ENCODE assay signal across 11 cellular contexts in genomic region chr3:172131746-172132145, GRCh38.
DNase-seq lines count a peak whose midpoint lies in the region; ATAC-seq, FAIRE-seq and TF ChIP-seq lines count a peak whose summit lies in the region.
"Had no signal": no experiment of that assay in that cellular context is flagged by ENCODE, and none has a peak within 500 bp of the region (broad histone marks: within the 10 kb centered on the region; RNA-seq: fewer than 3 reads in every experiment).

No MANE protein-coding gene starts in this region.

- H3K27ac Mint-ChIP-seq in CD4-positive, CD25-positive, alpha-beta regulatory T cell, result peak overlapping the region in 1 of 3 donors; percentile 74
- H3K27ac Mint-ChIP-seq in MCF 10A (ENCODE audit: low read depth, unreplicated experiment), result peak overlapping the region; percentile 70
- peak overlapping the region; percentile 98 to 99 for H3K27ac Mint-ChIP-seq in natural killer cell treated with Interleukin-12 subunit alpha and Interleukin-12 subunit beta and Interleukin-15 and Interleukin-18, amount 100 ng/mL, for 72 hours

- no peak for ATAC-seq in CD4-positive, CD25-positive, alpha-beta regulatory T cell (ENCODE audit: low read depth in 2 of 2)
- ATAC-seq in IMR-90 (ENCODE audit: low read depth) (no peak), HG03354 (IDR thresholded peaks at IDR 0.05; ENCODE audit: poor library complexity, severe bottlenecking, unreplicated experiment) (no peak)
- no peak for ATAC-seq in natural killer cell treated with Interleukin-12 subunit alpha and Interleukin-12 subunit beta and Interleukin-15 and Interleukin-18, amount 100 ng/mL, for 72 hours

- H3K27ac ChIP-seq in CD4-positive, CD25-positive, alpha-beta regulatory T cell (ENCODE audit: insufficient read depth, low read length, poor library complexity, severe bottlenecking), result peak overlapping the region; percentile 44
- H3K27ac ChIP-seq in IMR-90 (ENCODE audit: insufficient read depth, low read length), result no peak overlapping the region
- peak overlapping the region in 1 of 2 donors; percentile 10 for H3K27ac ChIP-seq in small intestine (ENCODE audit: low read depth in 1 of 2, low read length in 1 of 2)

- H3K56ac ChIP-seq in IMR-90 (ENCODE audit: extremely low read depth, insufficient read depth, low read length), result no peak overlapping the region

- intact Hi-C loops in IMR-90 (cut with micrococcal nuclease) (no loop called here), MCF 10A (cut with micrococcal nuclease) (loop anchor here (5.0 kb wide), 1 partner anchor 91 kb away; no protein-coding TSS in a partner anchor)

- peaks cover 39 to 68% (median 58%) of the 10 kb centered on the region in 4 donors for H3K4me1 Mint-ChIP-seq in CD4-positive, CD25-positive, alpha-beta regulatory T cell
- peaks cover 41% of the 10 kb centered on the region for H3K4me1 Mint-ChIP-seq in MCF 10A (ENCODE audit: insufficient read depth, unreplicated experiment)
- H3K4me1 Mint-ChIP-seq in natural killer cell treated with Interleukin-12 subunit alpha and Interleukin-12 subunit beta and Interleukin-15 and Interleukin-18, amount 100 ng/mL, for 72 hours (ENCODE audit: low read depth in 2 of 2), result peaks cover 69 to 80% of the 10 kb centered on the region in 2 donors

- peaks cover 58% of the 10 kb centered on the region for H4K20me1 ChIP-seq in IMR-90 (ENCODE audit: insufficient read depth, low read length)

- H3K36me3 Mint-ChIP-seq in CD4-positive, CD25-positive, alpha-beta regulatory T cell, result peaks cover 28% of the 10 kb centered on the region
- H3K36me3 Mint-ChIP-seq in MCF 10A (ENCODE audit: insufficient read depth, unreplicated experiment), result peaks cover 71% of the 10 kb centered on the region
- H3K36me3 Mint-ChIP-seq in natural killer cell treated with Interleukin-12 subunit alpha and Interleukin-12 subunit beta and Interleukin-15 and Interleukin-18, amount 100 ng/mL, for 72 hours, result peaks cover 27% of the 10 kb centered on the region

- H4K91ac ChIP-seq in IMR-90 (ENCODE audit: insufficient read depth, low read depth, low read length), result no peak overlapping the region; the same call in 1 of the 2 replicates

- 100% methylated on average over 1 of the region's 1 CpG; no CpG with 5 or more reads in 1 of the 2 experiments for WGBS in IMR-90 (ENCODE audit: extremely low coverage in 2 of 2, insufficient read length in 1 of 2), 2 experiments
- 3 to 66% (median 24%) methylated on average over 1 of the region's 1 CpG for WGBS in small intestine, 3 donors

- H3K18ac ChIP-seq in IMR-90 (ENCODE audit: low read depth, low read length), result peak overlapping the region; percentile 73; the same call in 1 of the 2 replicates

- H3K27me3 Mint-ChIP-seq in CD4-positive, CD25-positive, alpha-beta regulatory T cell, result no peaks in the 10 kb centered on the region
- H3K27me3 Mint-ChIP-seq in MCF 10A (ENCODE audit: insufficient read depth, unreplicated experiment), result no peaks in the 10 kb centered on the region
- no peaks in the 10 kb centered on the region for H3K27me3 Mint-ChIP-seq in natural killer cell treated with Interleukin-12 subunit alpha and Interleukin-12 subunit beta and Interleukin-15 and Interleukin-18, amount 100 ng/mL, for 72 hours

- H2AFZ ChIP-seq in IMR-90 (replicated peaks; ENCODE audit: low read length, poor library complexity), result no peak overlapping the region

- POLR2A ChIA-PET in IMR-90 (lab: Charles Lee; ENCODE audit: unreplicated experiment) (no interaction called here), MCF 10A (lab: Yijun Ruan, JAX) (interaction anchor here (1.7 to 13.1 kb wide), 6 partner anchors 9 to 201 kb away, joined by 4 to 139 read pairs (median 30); no protein-coding TSS in a partner anchor)

- no peak for FAIRE-seq in small intestine (lab: Jason Lieb, UNC)

- H3K4me2 ChIP-seq in IMR-90 (ENCODE audit: low read depth, low read length), result no peak overlapping the region

- H3K79me1 ChIP-seq in IMR-90 (ENCODE audit: low read depth in 1 of 2, low read length in 2 of 2), result peaks cover 34 to 77% of the 10 kb centered on the region in 2 experiments

- peaks cover 45% of the 10 kb centered on the region for H3K4me1 ChIP-seq in CD4-positive, CD25-positive, alpha-beta regulatory T cell (ENCODE audit: control insufficient read depth, insufficient read depth, low read length, poor library complexity, severe bottlenecking)
- H3K4me1 ChIP-seq in IMR-90 (ENCODE audit: control insufficient read depth, insufficient read depth, low read length) (peaks cover 30% of the 10 kb centered on the region), small intestine (ENCODE audit: control insufficient read depth in 2 of 2, insufficient read depth in 1 of 2, low read depth in 1 of 2, low read length in 1 of 2) (peaks cover 4 to 37% of the 10 kb centered on the region in 2 donors)

- CTCF ChIA-PET in IMR-90 (lab: Yijun Ruan, JAX), result interaction anchor here (0.8 kb wide), 1 partner anchor 518 kb away, joined by 3 read pairs; no protein-coding TSS in a partner anchor
- CTCF ChIA-PET in MCF 10A (lab: Yijun Ruan, JAX), result interaction anchor here (0.9 to 1.3 kb wide), 3 partner anchors 8 to 201 kb away, joined by 3 read pairs; no protein-coding TSS in a partner anchor

- peak overlapping the region; percentile 76; the same call in 1 of the 3 replicates for H2BK15ac ChIP-seq in IMR-90 (ENCODE audit: low read depth, low read length)

- dilution Hi-C loops in IMR-90 (cut with HindIII; ENCODE audit: low sequenced_read_pairs, unreplicated experiment), result no loop called here

- no peaks in the 10 kb centered on the region for H3K36me3 ChIP-seq in CD4-positive, CD25-positive, alpha-beta regulatory T cell (ENCODE audit: control insufficient read depth, insufficient read depth, low read length)
- peaks cover 9% of the 10 kb centered on the region for H3K36me3 ChIP-seq in IMR-90 (ENCODE audit: control insufficient read depth, insufficient read depth, low read length)
- no peaks in the 10 kb centered on the region for H3K36me3 ChIP-seq in small intestine (ENCODE audit: control insufficient read depth in 2 of 2, insufficient read depth in 2 of 2, low read length in 2 of 2)

- no peaks in the 10 kb centered on the region for H3K27me3 ChIP-seq in CD4-positive, CD25-positive, alpha-beta regulatory T cell (ENCODE audit: control insufficient read depth, insufficient read depth, low read length)
- H3K27me3 ChIP-seq in IMR-90 (ENCODE audit: control insufficient read depth, insufficient read depth, low read length), result no peaks in the 10 kb centered on the region
- H3K27me3 ChIP-seq in small intestine (ENCODE audit: control insufficient read depth in 2 of 2, insufficient read depth in 2 of 2, low read length in 2 of 2), result no peaks in the 10 kb centered on the region

- H3K4ac ChIP-seq in IMR-90 (ENCODE audit: low read depth, low read length), result peak overlapping the region; percentile 15; the same call in 1 of the 2 replicates

- 0 out of 2 replicates have a peak overlapping the region, but pooled peaks have one; percentile 51 for H3K14ac ChIP-seq in IMR-90 (replicated peaks; ENCODE audit: low read depth, low read length)

- H4K8ac ChIP-seq in IMR-90 (ENCODE audit: low read depth in 2 of 2, low read length in 2 of 2), result peak overlapping the region in 1 of 2 experiments; percentile 63; a peak in 1 of 4 replicates

- H4K5ac ChIP-seq in IMR-90 (ENCODE audit: low read depth, low read length), result peak overlapping the region; percentile 51; the same call in 1 of the 2 replicates

- H2AK5ac ChIP-seq in IMR-90 (ENCODE audit: low read depth, low read length), result peak overlapping the region; percentile 63

- in situ Hi-C loops in IMR-90 (cut with MboI; ENCODE audit: low sequenced_read_pairs), result no loop called here

- no TSS peak for BruUV-seq in IMR-90 (replicated peaks; lab: Mats Ljungman, UMichigan)
- no TSS peak for BruUV-seq in MCF 10A (replicated peaks; lab: Mats Ljungman, UMichigan)

- H3K4me3 ChIP-seq in CD4-positive, CD25-positive, alpha-beta regulatory T cell (ENCODE audit: low read depth, low read length), result peak overlapping the region; percentile 48
- H3K4me3 ChIP-seq in IMR-90 (ENCODE audit: insufficient read depth, low read depth, low read length) (no peak overlapping the region), small intestine (ENCODE audit: low read depth in 1 of 2, low read length in 2 of 2) (no peak overlapping the region)

- H3K4me3 Mint-ChIP-seq in CD4-positive, CD25-positive, alpha-beta regulatory T cell, result peak overlapping the region in 3 of 4 donors; percentile 0 to 54 (median 14)
- no peak overlapping the region for H3K4me3 Mint-ChIP-seq in MCF 10A (ENCODE audit: unreplicated experiment)
- peak overlapping the region; percentile 70 for H3K4me3 Mint-ChIP-seq in natural killer cell treated with Interleukin-12 subunit alpha and Interleukin-12 subunit beta and Interleukin-15 and Interleukin-18, amount 100 ng/mL, for 72 hours

- no peak overlapping the region for H2AK9ac ChIP-seq in IMR-90 (replicated peaks; ENCODE audit: low read depth, low read length, poor library complexity)

- H3K9me1 ChIP-seq in IMR-90 (ENCODE audit: insufficient read depth, low read length), result peaks cover 27% of the 10 kb centered on the region

- no peaks in the 10 kb centered on the region for H3K9me3 ChIP-seq in CD4-positive, CD25-positive, alpha-beta regulatory T cell (ENCODE audit: control insufficient read depth in 2 of 2, low read length in 2 of 2)
- H3K9me3 ChIP-seq in IMR-90 (ENCODE audit: control insufficient read depth, insufficient read depth, low read length) (no peaks in the 10 kb centered on the region), small intestine (ENCODE audit: control insufficient read depth, low read depth) (no peaks in the 10 kb centered on the region)

- TF ChIP-seq RAD21 in IMR-90 (IDR thresholded peaks at IDR 0.05; ENCODE audit: low read length), result no peak

- no peak overlapping the region for H3K9ac ChIP-seq in IMR-90 (ENCODE audit: low read depth, low read length)

- no peak for TF ChIP-seq POLR2A in IMR-90 (IDR thresholded peaks at IDR 0.05; ENCODE audit: low read depth, low read length)

- H3K9me3 Mint-ChIP-seq in CD4-positive, CD25-positive, alpha-beta regulatory T cell, result peaks cover 0 to 1% (median 0%) of the 10 kb centered on the region in 7 donors
- no peaks in the 10 kb centered on the region for H3K9me3 Mint-ChIP-seq in MCF 10A (ENCODE audit: unreplicated experiment)
- H3K9me3 Mint-ChIP-seq in natural killer cell treated with Interleukin-12 subunit alpha and Interleukin-12 subunit beta and Interleukin-15 and Interleukin-18, amount 100 ng/mL, for 72 hours, result no peaks in the 10 kb centered on the region

- H2BK20ac ChIP-seq in IMR-90 (ENCODE audit: low read depth, low read length), result no peak overlapping the region

- H2BK5ac ChIP-seq in IMR-90 (ENCODE audit: low read depth, low read length, poor library complexity, severe bottlenecking), result peak overlapping the region; percentile 53

- TF ChIP-seq CTCF in IMR-90 (conservative IDR thresholded peaks at IDR 0.05; ENCODE audit: low read depth, low read length), result no peak
- TF ChIP-seq CTCF in MCF 10A (IDR thresholded peaks at IDR 0.05; ENCODE audit: unreplicated experiment), result no peak

- H2BK120ac ChIP-seq in IMR-90 (ENCODE audit: low read depth, low read length), result no peak overlapping the region

- H3K23ac ChIP-seq in IMR-90 (ENCODE audit: low read depth, low read length), result peak overlapping the region; percentile 72; the same call in 1 of the 2 replicates

- DNase-seq in CD4-positive, CD25-positive, alpha-beta regulatory T cell, result no peak
- no peak for DNase-seq in IMR-90
- no peak for DNase-seq in MCF 10A (ENCODE audit: unreplicated experiment)
- DNase-seq in natural killer cell treated with Interleukin-12 subunit alpha and Interleukin-12 subunit beta and Interleukin-15 and Interleukin-18, amount 100 ng/mL, for 72 hours (ENCODE audit: low spot score), result no peak
- DNase-seq in NCI-H446 (lab: John Stamatoyannopoulos, UW), result no peak
- no peak for DNase-seq in NCI-H2171 treated with DMSO at 0.1 percent for 48 hours (lab: John Stamatoyannopoulos, UW)
- DNase-seq in small intestine, result no peak
- DNase-seq: NCI-H1092 treated with DMSO at 0.1 percent for 48 hours; NCI-H345; stimulated activated CD4-positive, alpha-beta T cell treated with anti-CD3 and anti-CD28 coated beads, Interleukin-4, amount 100 ng/mL, for 24 hours had no signal
